In the genomic region with DNA sequence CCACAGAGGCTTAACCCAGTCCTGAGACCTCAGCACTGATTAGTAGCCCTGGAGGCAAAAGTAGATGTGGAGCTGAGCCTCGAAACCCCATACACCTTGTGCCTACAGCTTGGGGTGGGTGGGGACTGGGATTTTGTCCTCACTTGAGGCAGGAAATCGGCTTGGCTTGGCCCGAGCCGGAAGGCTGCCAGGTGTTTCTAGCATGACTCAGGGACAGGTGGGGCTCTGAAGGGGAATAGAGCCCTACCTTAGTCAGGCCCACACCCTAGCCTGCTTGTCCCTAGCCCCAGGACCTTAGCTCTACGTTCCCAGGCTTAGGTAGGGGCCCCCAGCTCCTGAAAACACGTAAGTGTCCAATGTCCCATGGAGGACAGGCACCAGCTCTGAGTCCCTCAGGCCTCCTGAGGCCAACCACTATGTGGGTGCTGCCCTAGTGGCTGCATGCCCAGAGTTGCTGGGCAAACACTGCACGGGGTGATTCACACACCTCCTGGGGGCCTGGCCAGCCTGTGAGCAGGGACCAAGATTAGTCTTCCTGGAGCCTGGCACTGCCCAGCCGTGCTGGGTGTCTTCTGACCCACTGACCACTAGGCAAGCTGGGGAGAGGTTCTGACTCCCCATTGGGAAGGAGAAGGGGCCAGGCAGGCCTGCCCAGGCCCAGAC, we compare ENCODE assay signal across 9 cellular contexts. TPM values are rescaled to one million over a fixed set of nuclear protein-coding genes. Genes with fewer than 3 reads are reported as not detected.
DNase-seq lines count a peak whose midpoint lies in the region; ATAC-seq and TF ChIP-seq lines count a peak whose summit lies in the region.
"Had no signal": no experiment of that assay in that cellular context is flagged by ENCODE, and none has a peak within 500 bp of the region (broad histone marks: within the 10 kb centered on the region; RNA-seq: fewer than 3 reads in every experiment).

No MANE protein-coding gene starts in this region.

- ATAC-seq in CD8-positive, alpha-beta T cell = no peak
- ATAC-seq in GM18870 (IDR thresholded peaks at IDR 0.05; ENCODE audit: unreplicated experiment) (no peak), HG02642 (IDR thresholded peaks at IDR 0.05; ENCODE audit: poor library complexity, unreplicated experiment) (no peak)

- no peaks in the 10 kb centered on the region for H3K27me3 Mint-ChIP-seq in CD8-positive, alpha-beta T cell (ENCODE audit: low read depth)

- H3K4me1 Mint-ChIP-seq in CD8-positive, alpha-beta T cell (ENCODE audit: low read depth) = peaks cover 17% of the 10 kb centered on the region

- H3K36me3 Mint-ChIP-seq in CD8-positive, alpha-beta T cell = no peaks in the 10 kb centered on the region

- H3K36me3 ChIP-seq in DOHH2 (ENCODE audit: control insufficient read depth, low read length) (no peaks in the 10 kb centered on the region), esophagus (ENCODE audit: control insufficient read depth in 2 of 2, insufficient read depth in 2 of 2, low read length in 1 of 2) (peaks cover 0 to 12% of the 10 kb centered on the region in 2 donors), prostate gland (no peaks in the 10 kb centered on the region)
- H3K36me3 ChIP-seq in CD8-positive, alpha-beta T cell (ENCODE audit: insufficient read depth, low read length) = no peaks in the 10 kb centered on the region
- H3K36me3 ChIP-seq: spleen had no signal

- H3K27ac Mint-ChIP-seq in CD8-positive, alpha-beta T cell = no peak overlapping the region

- no peaks in the 10 kb centered on the region for H3K9me2 ChIP-seq in DOHH2 (replicated peaks; ENCODE audit: control insufficient read depth, low read length)

- intact Hi-C loops in prostate gland (cut with DNase I) = no loop called here
- intact Hi-C loops in CD8-positive, alpha-beta T cell (cut with DNase I, micrococcal nuclease) = no loop called here

- no peak for TF ChIP-seq POLR2A in prostate gland (IDR thresholded peaks at IDR 0.05)

- H3K9me3 Mint-ChIP-seq in CD8-positive, alpha-beta T cell = no peaks in the 10 kb centered on the region

- H3K79me2 ChIP-seq in DOHH2 (ENCODE audit: control insufficient read depth, low read length) = peaks cover 11% of the 10 kb centered on the region

- POLR2A ChIA-PET in CD8-positive, alpha-beta T cell (lab: Charles Lee) = no interaction called here

- H3K9me3 ChIP-seq in DOHH2 (ENCODE audit: control insufficient read depth, insufficient read depth, low read length) (no peaks in the 10 kb centered on the region), esophagus (ENCODE audit: control insufficient read depth in 2 of 2, insufficient read depth in 1 of 2, low read depth in 1 of 2, low read length in 1 of 2) (no peaks in the 10 kb centered on the region), prostate gland (no peaks in the 10 kb centered on the region)
- H3K9me3 ChIP-seq in CD8-positive, alpha-beta T cell (ENCODE audit: low read length) = no peaks in the 10 kb centered on the region
- H3K9me3 ChIP-seq: spleen had no signal

- no peak overlapping the region for H3K4me3 Mint-ChIP-seq in CD8-positive, alpha-beta T cell

- H3K27me3 ChIP-seq in DOHH2 (ENCODE audit: control insufficient read depth, low read length) (no peaks in the 10 kb centered on the region), esophagus (ENCODE audit: control insufficient read depth in 1 of 2, insufficient read depth in 2 of 2, low read length in 2 of 2) (no peaks in the 10 kb centered on the region), prostate gland (replicated peaks; ENCODE audit: insufficient read depth) (no peaks in the 10 kb centered on the region)
- H3K27me3 ChIP-seq in CD8-positive, alpha-beta T cell (ENCODE audit: insufficient read depth, low read length) = no peaks in the 10 kb centered on the region
- H3K27me3 ChIP-seq: spleen had no signal

- H4K20me1 ChIP-seq in DOHH2 (ENCODE audit: control insufficient read depth, insufficient read depth, low read depth, low read length) = no peaks in the 10 kb centered on the region

- peak overlapping the region; percentile 30; the same call in 1 of the 2 replicates for H3K4me2 ChIP-seq in DOHH2 (ENCODE audit: low read length)

- H3K4me3 ChIP-seq in DOHH2 (ENCODE audit: low read length) (no peak overlapping the region), esophagus (ENCODE audit: low read depth in 1 of 2, low read length in 2 of 2) (peak overlapping the region; percentile 13 to 21), prostate gland (no peak overlapping the region)
- no peak overlapping the region for H3K4me3 ChIP-seq in CD8-positive, alpha-beta T cell (ENCODE audit: low read depth, low read length)
- H3K4me3 ChIP-seq: spleen had no signal

- WGBS in esophagus, 2 donors = 45% methylated on average over 8 of the region's 8 CpGs
- WGBS in prostate gland = 48% methylated on average over 8 of the region's 8 CpGs

- DNase-seq in NCI-H69 (lab: John Stamatoyannopoulos, UW) = peak; percentile 71
- DNase-seq in prostate gland (ENCODE audit: low spot score) = peak; percentile 73
- DNase-seq in NCI-H1930 (lab: John Stamatoyannopoulos, UW) = no peak
- DNase-seq in CD8-positive, alpha-beta T cell = no peak
- DNase-seq: spleen had no signal

- CTCF ChIA-PET in CD8-positive, alpha-beta T cell (lab: Charles Lee) = interaction anchor here (1.7 kb wide), 1 partner anchor 98 kb away, joined by 5 read pairs; the partner anchor contains the start of gene INKA1

- H3K4me1 ChIP-seq in DOHH2 (ENCODE audit: control insufficient read depth, low read length) = peaks cover 42% of the 10 kb centered on the region
- peaks cover 2 to 38% of the 10 kb centered on the region in 2 donors for H3K4me1 ChIP-seq in esophagus (ENCODE audit: control insufficient read depth in 2 of 2, insufficient read depth in 2 of 2, low read length in 1 of 2)
- H3K4me1 ChIP-seq in prostate gland (replicated peaks) = peaks cover 4% of the 10 kb centered on the region
- H3K4me1 ChIP-seq in CD8-positive, alpha-beta T cell (ENCODE audit: insufficient read depth, low read length) = peaks cover 11% of the 10 kb centered on the region

- TF ChIP-seq CTCF in DOHH2 (IDR thresholded peaks at IDR 0.05; ENCODE audit: low read depth, low read length, poor library complexity, severe bottlenecking) = no peak
- peak in 1 of 4 experiments; percentile 16 for TF ChIP-seq CTCF in prostate gland (IDR thresholded peaks at IDR 0.05)
- no peak for TF ChIP-seq CTCF in CD8-positive, alpha-beta T cell (IDR thresholded peaks at IDR 0.05)

- H3K27ac ChIP-seq in DOHH2 (ENCODE audit: low read depth, low read length) (no peak overlapping the region), esophagus (ENCODE audit: low read depth in 2 of 2, low read length in 1 of 2) (peak overlapping the region; percentile 87 to 95), prostate gland (peak overlapping the region; percentile 45 to 55)
- no peak overlapping the region for H3K27ac ChIP-seq in CD8-positive, alpha-beta T cell (ENCODE audit: low read depth, low read length)

- H3F3A ChIP-seq in DOHH2 (ENCODE audit: control insufficient read depth, insufficient read depth) = no peaks in the 10 kb centered on the region; the same call in 1 of the 2 replicates

RNA-seq across cellular contexts. Expression of gene MST1R, which starts 3.1 kb away (rescaled TPM):
- polyA plus RNA-seq in esophagus = 10 to 100 TPM; 23.6 to 53.4 TPM
- total RNA-seq in prostate gland = 1 to 10 TPM; 1.5 to 5.5 TPM
- total RNA-seq in CD8-positive, alpha-beta T cell = under 1 TPM; 0.22 to 0.58 TPM

RNA-seq across cellular contexts. Expression of gene MON1A, which starts 29.0 kb away (rescaled TPM):
- polyA plus RNA-seq in esophagus = 10 to 100 TPM in 1 of 2 donors, 1 to 10 TPM in 1; 7.0 to 10.2 TPM
- total RNA-seq in prostate gland = 10 to 100 TPM in 1 of 2 donors, 1 to 10 TPM in 1; 7.8 to 12.0 TPM
- 1 to 10 TPM; 1.2 TPM for total RNA-seq in CD8-positive, alpha-beta T cell

RNA-seq across cellular contexts. Expression of gene CAMKV, which starts 30.9 kb away (rescaled TPM):
- polyA plus RNA-seq in esophagus = under 1 TPM in 1 of 2 donors, not detected in 1; 0.01 TPM
- total RNA-seq in prostate gland = under 1 TPM in 1 of 2 donors, not detected in 1; 0.97 TPM
- total RNA-seq in CD8-positive, alpha-beta T cell = not detected
- total RNA-seq: spleen had no signal
- polyA plus RNA-seq: spleen had no signal

RNA-seq across cellular contexts. Expression of gene RBM6, which starts 39.3 kb away (rescaled TPM):
- 100 to 1,000 TPM in 1 of 2 donors, 10 to 100 TPM in 1; 36.5 to 101 TPM for polyA plus RNA-seq in esophagus
- 100 to 1,000 TPM in 1 of 2 donors, 10 to 100 TPM in 1; 53.1 to 176 TPM for total RNA-seq in prostate gland
- 10 to 100 TPM; 92.1 to 95.0 TPM for total RNA-seq in CD8-positive, alpha-beta T cell

RNA-seq across cellular contexts. Expression of gene TRAIP, which starts 44.3 kb away (rescaled TPM):
- polyA plus RNA-seq in esophagus = 1 to 10 TPM; 4.1 to 4.3 TPM
- 1 to 10 TPM; 2.8 to 7.7 TPM for total RNA-seq in prostate gland
- 1 to 10 TPM; 4.1 to 5.5 TPM for total RNA-seq in CD8-positive, alpha-beta T cell

Comparison
In these comparisons a context has a peak if more than half of its experiments do, and no peak if none do; other contexts are left out.
1. H3K27ac ChIP-seq: peak in esophagus (2 of 2) and prostate gland (2 of 2); none in DOHH2 (single experiment) and CD8-positive, alpha-beta T cell (single experiment).
2. H3K4me3 ChIP-seq: peak in esophagus (2 of 2); none in DOHH2 (single experiment), prostate gland (0 of 2) and CD8-positive, alpha-beta T cell (single experiment).
3. DNase-seq: peak in NCI-H69 (single experiment) and prostate gland (single experiment); none in NCI-H1930 (0 of 2) and CD8-positive, alpha-beta T cell (0 of 7).